In the genomic region with DNA sequence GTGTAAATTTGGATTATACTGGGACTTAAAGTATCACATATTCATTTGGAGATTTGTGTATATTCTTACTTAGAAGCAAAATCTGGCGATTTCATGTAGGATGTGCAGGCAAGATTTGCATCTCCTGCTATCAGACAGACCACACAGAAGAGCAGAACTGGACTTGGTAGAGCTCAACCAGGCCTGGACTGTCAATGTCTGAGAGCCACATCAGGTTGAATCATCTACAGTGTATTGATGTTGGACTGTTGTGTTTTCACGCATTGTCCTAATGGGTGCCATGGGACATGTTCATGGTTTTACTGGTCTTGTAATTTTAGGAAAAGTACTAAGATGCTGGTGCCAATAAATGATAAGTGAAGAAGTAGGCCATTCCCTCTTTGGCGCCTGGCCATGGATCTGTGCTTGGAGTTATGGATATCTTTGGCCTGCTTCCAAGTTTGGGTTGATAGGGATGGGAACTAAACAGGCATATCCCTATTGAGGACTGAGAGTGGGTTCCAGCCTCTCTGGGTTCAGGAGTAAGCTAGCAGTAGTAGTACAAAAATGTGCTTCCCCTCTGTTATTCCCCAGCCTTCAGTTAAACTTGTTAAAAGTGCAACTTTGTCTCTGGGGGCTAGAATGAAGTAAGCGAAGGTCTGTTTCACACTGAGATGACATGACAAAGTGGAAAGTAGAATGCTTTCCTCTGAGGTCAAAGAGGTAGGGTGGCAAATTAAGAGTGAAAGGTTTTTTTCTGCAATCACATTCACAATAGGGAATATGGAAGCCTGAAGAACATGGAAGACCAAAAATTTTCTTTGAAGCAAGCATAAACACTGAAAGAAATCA, we compare ENCODE assay signal across 11 cellular contexts. TPM values are rescaled to one million over a fixed set of nuclear protein-coding genes. Genes with fewer than 3 reads are reported as not detected.
DNase-seq lines count a peak whose midpoint lies in the region; ATAC-seq and TF ChIP-seq lines count a peak whose summit lies in the region.
"Had no signal": no experiment of that assay in that cellular context is flagged by ENCODE, and none has a peak within 500 bp of the region (broad histone marks: within the 10 kb centered on the region; RNA-seq: fewer than 3 reads in every experiment).

No MANE protein-coding gene starts in this region.

- intact Hi-C loops in activated B cell treated with CpG ODN at 0.5 μM for 24 hours (cut with micrococcal nuclease): loop anchor here (1.0 to 5.0 kb wide), 4 partner anchors 44 to 95 kb away; a partner anchor contains a TSS

- CTCF ChIA-PET in activated B cell treated with CpG ODN at 0.5 μM for 24 hours (lab: Charles Lee): interaction anchor here (1.1 to 1.4 kb wide), 2 partner anchors 95 to 96 kb away, joined by 3 to 5 read pairs; no protein-coding TSS in a partner anchor

- DNase-seq in COR-L47 (lab: John Stamatoyannopoulos, UW) (peak; percentile 45), activated B cell treated with CpG ODN at 0.5 μM for 24 hours (no peak), erythroblast (lab: John Stamatoyannopoulos, UW) (no peak), amniotic stem cell (lab: John Stamatoyannopoulos, UW) (no peak), NCI-H446 treated with DMSO at 0.1 percent for 48 hours (lab: John Stamatoyannopoulos, UW) (no peak), HPDE6-E6E7 (ENCODE audit: extremely low spot score) (no peak)
- DNase-seq: activated T-cell treated with anti-CD3 and anti-CD28 coated beads, Interleukin-2, amount 50 U/mL, for 4 hours; C1 segment of cervical spinal cord had no signal

- H3K9me3 Mint-ChIP-seq in activated B cell treated with CpG ODN at 0.5 μM for 24 hours: no peaks in the 10 kb centered on the region
- H3K9me3 Mint-ChIP-seq: activated T-cell treated with anti-CD3 and anti-CD28 coated beads, Interleukin-2, amount 50 U/mL, for 4 hours had no signal

- POLR2A ChIA-PET in activated B cell treated with CpG ODN at 0.5 μM for 24 hours (lab: Charles Lee): interaction anchor here (0.6 to 3.7 kb wide), 8 partner anchors 22 to 299 kb away, joined by 3 to 38 read pairs (median 4); a partner anchor contains a TSS

- ATAC-seq in GM19438 (IDR thresholded peaks at IDR 0.05; ENCODE audit: low read depth, unreplicated experiment): peak; percentile 69
- peak; percentile 78 for ATAC-seq in HG03064 (IDR thresholded peaks at IDR 0.05; ENCODE audit: low read depth, unreplicated experiment)
- ATAC-seq in activated B cell treated with CpG ODN at 0.5 μM for 24 hours (ENCODE audit: low read depth): peak; percentile 72
- ATAC-seq: activated T-cell treated with anti-CD3 and anti-CD28 coated beads, Interleukin-2, amount 50 U/mL, for 4 hours; Panc1 had no signal

- peak overlapping the region; percentile 83 for H3K27ac Mint-ChIP-seq in activated B cell treated with CpG ODN at 0.5 μM for 24 hours

- TF ChIP-seq POLR2A in erythroblast (IDR thresholded peaks at IDR 0.05; ENCODE audit: low read length): no peak

- peaks cover 30% of the 10 kb centered on the region for H3K4me1 Mint-ChIP-seq in activated B cell treated with CpG ODN at 0.5 μM for 24 hours

- H3K27me3 Mint-ChIP-seq in activated B cell treated with CpG ODN at 0.5 μM for 24 hours: no peaks in the 10 kb centered on the region

- TF ChIP-seq CTCF in activated B cell treated with CpG ODN at 0.5 μM for 24 hours (IDR thresholded peaks at IDR 0.05): no peak

- no peaks in the 10 kb centered on the region for H3K36me3 Mint-ChIP-seq in activated B cell treated with CpG ODN at 0.5 μM for 24 hours (ENCODE audit: low read depth)

- peak overlapping the region; percentile 62 for H3K4me3 Mint-ChIP-seq in activated B cell treated with CpG ODN at 0.5 μM for 24 hours
- H3K4me3 Mint-ChIP-seq: activated T-cell treated with anti-CD3 and anti-CD28 coated beads, Interleukin-2, amount 50 U/mL, for 4 hours had no signal

RNA-seq across cellular contexts. Expression of a gene that starts 49.2 kb away (rescaled TPM):
- total RNA-seq in activated B cell treated with CpG ODN at 0.5 μM for 24 hours: 14.2 and 15.6 TPM in 2 replicates
